In genomic region chr15:40764766-40765136, GRCh38 we compare ENCODE assay signal across 8 cellular contexts. TPM values are rescaled to one million over a fixed set of nuclear protein-coding genes. Genes with fewer than 3 reads are reported as not detected.
DNase-seq lines count a peak whose midpoint lies in the region; ATAC-seq, FAIRE-seq and TF ChIP-seq lines count a peak whose summit lies in the region.

No MANE protein-coding gene starts in this region.

- no peak for TF ChIP-seq EP300 in A549 (IDR thresholded peaks at IDR 0.05)

- H3K27ac ChIP-seq in A549 (no peak overlapping the region; a peak in 2 of 6 replicates), IMR-90 (ENCODE audit: insufficient read depth, low read length) (peak overlapping the region; percentile 32; the same call in 1 of the 2 replicates), muscle layer of colon (ENCODE audit: low read depth, low read length) (peak overlapping the region; percentile 70)

- H3K27me3 ChIP-seq in IMR-90 (ENCODE audit: control insufficient read depth, insufficient read depth, low read length) (no peaks in the 10 kb centered on the region; the same call in 1 of the 2 replicates), muscle layer of colon (ENCODE audit: control insufficient read depth in 1 of 2, insufficient read depth in 2 of 2, low read length in 2 of 2) (no peaks in the 10 kb centered on the region)

- POLR2A ChIA-PET in A549 (lab: Yijun Ruan, JAX) = interaction anchor here (0.9 to 1.4 kb wide), 3 partner anchors 18 to 129 kb away, joined by 3 read pairs; partner anchors contain the start of gene VPS18
- POLR2A ChIA-PET in IMR-90 (lab: Charles Lee; ENCODE audit: unreplicated experiment) = interaction anchor here (0.6 kb wide), 1 partner anchor 253 kb away, joined by 7 read pairs; no protein-coding TSS in a partner anchor

- TF ChIP-seq CTCF in A549 (IDR thresholded peaks at IDR 0.05) = no peak
- TF ChIP-seq CTCF in IMR-90 (conservative IDR thresholded peaks at IDR 0.05; ENCODE audit: low read depth, low read length) = no peak

- H4K91ac ChIP-seq in IMR-90 (ENCODE audit: insufficient read depth, low read depth, low read length) = no peak overlapping the region

- H3K4me2 ChIP-seq in A549 (peak overlapping the region; percentile 98), IMR-90 (ENCODE audit: low read depth, low read length) (peak overlapping the region; percentile 77)

- H2BK5ac ChIP-seq in IMR-90 (ENCODE audit: low read depth, low read length, poor library complexity, severe bottlenecking) = peak overlapping the region; percentile 7

- peak overlapping the region; percentile 76; the same call in 1 of the 2 replicates for H3K23ac ChIP-seq in IMR-90 (ENCODE audit: low read depth, low read length)

- H3K9me3 ChIP-seq in A549 (no peaks in the 10 kb centered on the region), IMR-90 (ENCODE audit: control insufficient read depth, insufficient read depth, low read length) (no peaks in the 10 kb centered on the region), muscle layer of colon (ENCODE audit: low read length) (no peaks in the 10 kb centered on the region)

- no peak for ATAC-seq in A549
- no peak; the same call in 1 of the 2 replicates for ATAC-seq in IMR-90 (ENCODE audit: low read depth)
- no peak for ATAC-seq in central memory CD8-positive, alpha-beta T cell (replicated peaks; ENCODE audit: extremely low read depth, poor library complexity, severe bottlenecking)
- no peak for ATAC-seq in GM21447 (IDR thresholded peaks at IDR 0.05; ENCODE audit: unreplicated experiment)

- no peak overlapping the region for H3K14ac ChIP-seq in IMR-90 (replicated peaks; ENCODE audit: low read depth, low read length)

- H3K4me1 ChIP-seq in A549 (peaks cover 14% of the 10 kb centered on the region; the same call in 2 of the 3 replicates), IMR-90 (ENCODE audit: control insufficient read depth, insufficient read depth, low read length) (peaks cover 24% of the 10 kb centered on the region), muscle layer of colon (ENCODE audit: insufficient read depth, low read length) (peaks cover 17% of the 10 kb centered on the region)

- no peak for TF ChIP-seq RAD21 in A549 (conservative IDR thresholded peaks at IDR 0.05 in 1 of 2, IDR thresholded peaks at IDR 0.05 in 1 of 2)
- no peak for TF ChIP-seq RAD21 in IMR-90 (IDR thresholded peaks at IDR 0.05; ENCODE audit: low read length)

- no peak overlapping the region for H2BK20ac ChIP-seq in IMR-90 (ENCODE audit: low read depth, low read length)

- H3K79me1 ChIP-seq in IMR-90 (ENCODE audit: low read depth in 1 of 2, low read length in 2 of 2) = no peaks in the 10 kb centered on the region; a peak in 1 of 4 replicates

- peak overlapping the region; percentile 81 for H3K27ac Mint-ChIP-seq in central memory CD8-positive, alpha-beta T cell (ENCODE audit: low read depth)

- H3K9me1 ChIP-seq in IMR-90 (ENCODE audit: insufficient read depth, low read length) = peaks cover 17% of the 10 kb centered on the region

- H4K20me1 ChIP-seq in IMR-90 (ENCODE audit: insufficient read depth, low read length) = peaks cover 9% of the 10 kb centered on the region; the same call in 1 of the 2 replicates

- peak overlapping the region in 1 of 2 experiments; percentile 74; a peak in 1 of 4 replicates for H4K8ac ChIP-seq in IMR-90 (ENCODE audit: low read depth in 2 of 2, low read length in 2 of 2)

- peaks cover 39% of the 10 kb centered on the region for H3K4me1 Mint-ChIP-seq in central memory CD8-positive, alpha-beta T cell

- 89% methylated on average over 5 of the region's 6 CpGs for WGBS in A549 (ENCODE audit: missing lambda C conversion rate)
- 25% methylated on average over 1 of the region's 6 CpGs; no CpG with 5 or more reads in 1 of the 2 experiments for WGBS in IMR-90 (ENCODE audit: extremely low coverage in 2 of 2, insufficient read length in 1 of 2), 2 experiments

- H3K27me3 Mint-ChIP-seq in central memory CD8-positive, alpha-beta T cell = no peaks in the 10 kb centered on the region

- H2AK9ac ChIP-seq in IMR-90 (replicated peaks; ENCODE audit: low read depth, low read length, poor library complexity) = peak overlapping the region; percentile 73

- no peak overlapping the region; the same call in 2 of the 3 replicates for H3K4me3 ChIP-seq in A549
- H3K4me3 ChIP-seq in IMR-90 (ENCODE audit: insufficient read depth, low read depth, low read length) = 0 out of 2 replicates have a peak overlapping the region, but pooled peaks have one; percentile 44
- H3K4me3 ChIP-seq in muscle layer of colon (ENCODE audit: low read depth in 1 of 2, low read length in 2 of 2) = peak overlapping the region in 1 of 2 donors; percentile 60

- CTCF ChIA-PET in A549 (lab: Yijun Ruan, JAX) (interaction anchor here (1.4 to 6.1 kb wide), 2 partner anchors 13 to 127 kb away, joined by 5 to 40 read pairs; no protein-coding TSS in a partner anchor), IMR-90 (lab: Yijun Ruan, JAX) (interaction anchor here (0.6 kb wide), 1 partner anchor 336 kb away, joined by 3 read pairs; no protein-coding TSS in a partner anchor)

- TF ChIP-seq POLR2A in A549 (IDR thresholded peaks at IDR 0.05; ENCODE audit: low read length) (no peak), IMR-90 (IDR thresholded peaks at IDR 0.05; ENCODE audit: low read depth, low read length) (no peak)

- H3K36me3 ChIP-seq in IMR-90 (ENCODE audit: control insufficient read depth, insufficient read depth, low read length) = peaks cover 2% of the 10 kb centered on the region; the same call in 1 of the 2 replicates
- H3K36me3 ChIP-seq in muscle layer of colon (ENCODE audit: insufficient read depth, low read length) = no peaks in the 10 kb centered on the region

- no peak overlapping the region for H3K56ac ChIP-seq in IMR-90 (ENCODE audit: extremely low read depth, insufficient read depth, low read length)

- H3K4ac ChIP-seq in IMR-90 (ENCODE audit: low read depth, low read length) = peak overlapping the region; percentile 12

- BruUV-seq in IMR-90 (replicated peaks; lab: Mats Ljungman, UMichigan) = no TSS peak

- H4K5ac ChIP-seq in IMR-90 (ENCODE audit: low read depth, low read length) = peak overlapping the region; percentile 17; the same call in 1 of the 2 replicates

- FAIRE-seq in A549 (lab: Jason Lieb, UNC) = no peak

- no peak overlapping the region for H2BK15ac ChIP-seq in IMR-90 (ENCODE audit: low read depth, low read length)

- peak overlapping the region; percentile 94 for H2AFZ ChIP-seq in IMR-90 (replicated peaks; ENCODE audit: low read length, poor library complexity)

- H3K4me3 Mint-ChIP-seq in central memory CD8-positive, alpha-beta T cell = peak overlapping the region; percentile 69

- peak overlapping the region; percentile 30; the same call in 1 of the 2 replicates for H2AK5ac ChIP-seq in IMR-90 (ENCODE audit: low read depth, low read length)

- H3K9ac ChIP-seq in IMR-90 (ENCODE audit: low read depth, low read length) (no peak overlapping the region), muscle layer of colon (ENCODE audit: low read length) (no peak overlapping the region)

- intact Hi-C loops in IMR-90 (cut with micrococcal nuclease) = no loop called here

- peaks cover 14% of the 10 kb centered on the region for H3K36me3 Mint-ChIP-seq in central memory CD8-positive, alpha-beta T cell (ENCODE audit: insufficient read depth)

- H3K18ac ChIP-seq in IMR-90 (ENCODE audit: low read depth, low read length) = no peak overlapping the region

- no peaks in the 10 kb centered on the region for H3K9me3 Mint-ChIP-seq in central memory CD8-positive, alpha-beta T cell

- H2BK120ac ChIP-seq in IMR-90 (ENCODE audit: low read depth, low read length) = no peak overlapping the region

- DNase-seq in A549 (ENCODE audit: low read depth in 1 of 2, low spot score in 1 of 2) (no peak), IMR-90 (no peak), CD1c-positive myeloid dendritic cell (ENCODE audit: extremely low spot score) (no peak), AML-193 (lab: John Stamatoyannopoulos, UW) (no peak)
- DNase-seq in central memory CD8-positive, alpha-beta T cell (ENCODE audit: low spot score in 2 of 2) = no peak
- DNase-seq in NK-92 treated with Interleukin-12 subunit alpha and Interleukin-12 subunit beta, amount 100 ng/mL, for 24 hours (lab: John Stamatoyannopoulos, UW) = no peak

- in situ Hi-C loops in IMR-90 (cut with MboI; ENCODE audit: low sequenced_read_pairs) = no loop called here

- dilution Hi-C loops in IMR-90 (cut with HindIII; ENCODE audit: low sequenced_read_pairs, unreplicated experiment) = no loop called here

RNA-seq across cellular contexts. Expression of gene GCHFR, which starts 0.9 kb away (rescaled TPM):
- polyA plus RNA-seq in A549 (2011; rRNA removed) (6.9 and 7.7 TPM in 2 replicates), A549 (2017; fragmentation: RNase III; extraction: RNeasy Plus Mini Kit Qiagen cat#74134 plus additional on column Dnase treatment) (6.9 to 9.7 TPM (median 7.7 TPM) in 3 replicates), IMR-90 (2012; rRNA removed) (6.5 and 6.8 TPM in 2 replicates)
- 14.0 and 18.1 TPM in 2 replicates for polyA plus RNA-seq in A549 (2012; cell fraction: cytosol; rRNA removed)
- polyA plus RNA-seq in A549 (2012; cell fraction: nucleus; rRNA removed) = 8.1 and 8.3 TPM in 2 replicates
- polyA minus RNA-seq in A549 (2011; rRNA and poly(A)+ RNA removed) = 1.4 and 3.4 TPM in 2 replicates
- total RNA-seq in IMR-90 (2012; rRNA removed) = 1.4 and 2.3 TPM in 2 replicates
- polyA plus RNA-seq in IMR-90 (2012; cell fraction: cytosol; rRNA removed) = 2.2 and 11.4 TPM in 2 replicates
- polyA plus RNA-seq in IMR-90 (2012; cell fraction: nucleus; rRNA removed; ENCODE audit: low replicate concordance) = 1.5 and 2.5 TPM in 2 replicates

RNA-seq across cellular contexts. Expression of gene C15orf62, which starts 5.0 kb away (rescaled TPM):
- polyA plus RNA-seq in A549 (2011; rRNA removed) (0.10 and 0.11 TPM in 2 replicates), A549 (2017; fragmentation: RNase III; extraction: RNeasy Plus Mini Kit Qiagen cat#74134 plus additional on column Dnase treatment) (0.05 to 0.13 TPM (median 0.09 TPM) in 3 replicates), IMR-90 (2012; rRNA removed) (not detected in 2 replicates)
- 0.03 and 0.06 TPM in 2 replicates for polyA plus RNA-seq in A549 (2012; cell fraction: cytosol; rRNA removed)
- polyA plus RNA-seq in A549 (2012; cell fraction: nucleus; rRNA removed) = 0.10 TPM in 2 replicates
- polyA minus RNA-seq in A549 (2011; rRNA and poly(A)+ RNA removed) = 0.12 TPM in 1 of 2 replicates, not detected in the other
- total RNA-seq in IMR-90 (2012; rRNA removed) = under 0.01 TPM in 1 of 2 replicates, not detected in the other
- polyA plus RNA-seq in IMR-90 (2012; cell fraction: cytosol; rRNA removed) = 0.02 and 0.16 TPM in 2 replicates
- 0.06 and 0.07 TPM in 2 replicates for polyA plus RNA-seq in IMR-90 (2012; cell fraction: nucleus; rRNA removed; ENCODE audit: low replicate concordance)

RNA-seq across cellular contexts. Expression of gene RMDN3, which starts 9.7 kb away (rescaled TPM):
- polyA plus RNA-seq in A549 (2011; rRNA removed) (13.4 and 15.4 TPM in 2 replicates), A549 (2017; fragmentation: RNase III; extraction: RNeasy Plus Mini Kit Qiagen cat#74134 plus additional on column Dnase treatment) (16.9 to 17.9 TPM (median 17.2 TPM) in 3 replicates), IMR-90 (2012; rRNA removed) (23.4 and 25.7 TPM in 2 replicates)
- polyA plus RNA-seq in A549 (2012; cell fraction: cytosol; rRNA removed) = 15.0 and 15.9 TPM in 2 replicates
- 16.4 and 17.7 TPM in 2 replicates for polyA plus RNA-seq in A549 (2012; cell fraction: nucleus; rRNA removed)
- polyA minus RNA-seq in A549 (2011; rRNA and poly(A)+ RNA removed) = 6.8 and 7.0 TPM in 2 replicates
- total RNA-seq in IMR-90 (2012; rRNA removed) = 14.7 and 17.5 TPM in 2 replicates
- 21.7 and 28.1 TPM in 2 replicates for polyA plus RNA-seq in IMR-90 (2012; cell fraction: cytosol; rRNA removed)
- polyA plus RNA-seq in IMR-90 (2012; cell fraction: nucleus; rRNA removed; ENCODE audit: low replicate concordance) = 21.9 and 23.6 TPM in 2 replicates

RNA-seq across cellular contexts. Expression of gene ZFYVE19, which starts 42.1 kb away (rescaled TPM):
- polyA plus RNA-seq in A549 (2011; rRNA removed) (15.6 and 20.5 TPM in 2 replicates), A549 (2017; fragmentation: RNase III; extraction: RNeasy Plus Mini Kit Qiagen cat#74134 plus additional on column Dnase treatment) (21.1 to 25.6 TPM (median 23.7 TPM) in 3 replicates), IMR-90 (2012; rRNA removed) (27.3 and 29.6 TPM in 2 replicates)
- 32.0 and 32.4 TPM in 2 replicates for polyA plus RNA-seq in A549 (2012; cell fraction: cytosol; rRNA removed)
- polyA plus RNA-seq in A549 (2012; cell fraction: nucleus; rRNA removed) = 64.7 and 71.5 TPM in 2 replicates
- polyA minus RNA-seq in A549 (2011; rRNA and poly(A)+ RNA removed) = 19.7 and 22.8 TPM in 2 replicates
- 22.6 and 22.8 TPM in 2 replicates for total RNA-seq in IMR-90 (2012; rRNA removed)
- polyA plus RNA-seq in IMR-90 (2012; cell fraction: cytosol; rRNA removed) = 22.7 and 25.2 TPM in 2 replicates
- 113 and 127 TPM in 2 replicates for polyA plus RNA-seq in IMR-90 (2012; cell fraction: nucleus; rRNA removed; ENCODE audit: low replicate concordance)

RNA-seq across cellular contexts. Expression of gene DNAJC17, which starts 42.5 kb away (rescaled TPM):
- polyA plus RNA-seq in A549 (2011; rRNA removed) (17.7 and 24.4 TPM in 2 replicates), A549 (2017; fragmentation: RNase III; extraction: RNeasy Plus Mini Kit Qiagen cat#74134 plus additional on column Dnase treatment) (19.2 to 22.3 TPM (median 19.5 TPM) in 3 replicates), IMR-90 (2012; rRNA removed) (58.6 and 77.1 TPM in 2 replicates)
- 31.9 and 34.9 TPM in 2 replicates for polyA plus RNA-seq in A549 (2012; cell fraction: cytosol; rRNA removed)
- 21.7 and 26.9 TPM in 2 replicates for polyA plus RNA-seq in A549 (2012; cell fraction: nucleus; rRNA removed)
- 13.4 and 18.5 TPM in 2 replicates for polyA minus RNA-seq in A549 (2011; rRNA and poly(A)+ RNA removed)
- 58.3 and 107 TPM in 2 replicates for total RNA-seq in IMR-90 (2012; rRNA removed)
- 36.7 and 109 TPM in 2 replicates for polyA plus RNA-seq in IMR-90 (2012; cell fraction: cytosol; rRNA removed)
- 46.7 and 66.8 TPM in 2 replicates for polyA plus RNA-seq in IMR-90 (2012; cell fraction: nucleus; rRNA removed; ENCODE audit: low replicate concordance)

Comparison
In these comparisons a context has a peak if more than half of its experiments do, and no peak if none do; other contexts are left out.
1. H3K27ac ChIP-seq: peak in IMR-90 (single experiment) and muscle layer of colon (single experiment); none in A549 (0 of 2).